Comparison of ENCODE assay signal across 14 cellular contexts in genomic region chrX:55007633-55008032, GRCh38. TPM values are rescaled to one million over a fixed set of nuclear protein-coding genes. Genes with fewer than 3 reads are reported as not detected.
DNase-seq lines count a peak whose midpoint lies in the region; ATAC-seq, FAIRE-seq and TF ChIP-seq lines count a peak whose summit lies in the region.
"Had no signal": no experiment of that assay in that cellular context is flagged by ENCODE, and none has a peak within 500 bp of the region (broad histone marks: within the 10 kb centered on the region; RNA-seq: fewer than 3 reads in every experiment).

No MANE protein-coding gene starts in this region.

- H3K36me3 ChIP-seq in K562 (ENCODE audit: control insufficient read depth, insufficient read depth, low read length), result peaks cover 48% of the 10 kb centered on the region
- peaks cover 12% of the 10 kb centered on the region for H3K36me3 ChIP-seq in right atrium auricular region
- H3K36me3 ChIP-seq in skeletal muscle tissue (ENCODE audit: control insufficient read depth in 3 of 3, insufficient read depth in 3 of 3, low read length in 3 of 3), result peaks cover 7 to 20% (median 10%) of the 10 kb centered on the region in 3 donors
- no peaks in the 10 kb centered on the region for H3K36me3 ChIP-seq in testis (ENCODE audit: low read depth, missing control alignments)

- ATAC-seq in K562, result peak; percentile 63
- no peak for ATAC-seq in stimulated activated memory B cell treated with anti-CD40 and anti-IgM and Interleukin-4, amounts not matched to agents 10 μg/mL and 1 μg/mL and 100 μg/mL, for 72 hours
- ATAC-seq in activated CD8-positive, alpha-beta T cell treated with anti-CD3 and anti-CD28 coated beads, Interleukin-2, amount 10 ng/mL, durations not matched to agents 7 days and 5 days, result no peak

- no peak overlapping the region for H2AFZ ChIP-seq in K562 (ENCODE audit: low read depth, low read length)

- intact Hi-C loops in K562 (cut with micrococcal nuclease), result loop anchor here (10.0 kb wide), 1 partner anchor 47 kb away; no protein-coding TSS in a partner anchor
- intact Hi-C loops in testis (cut with DNase I; ENCODE audit: low total_unique reads), result no loop called here

- H3K4me3 ChIP-seq in K562 (no peak overlapping the region), right atrium auricular region (no peak overlapping the region), skeletal muscle tissue (ENCODE audit: low read length in 3 of 3) (no peak overlapping the region), testis (no peak overlapping the region)

- no TSS peak for BruUV-seq in K562 (replicated peaks; lab: Mats Ljungman, UMichigan)

- no peaks in the 10 kb centered on the region for H3K27me3 Mint-ChIP-seq in stimulated activated memory B cell treated with anti-CD40 and anti-IgM and Interleukin-4, amounts not matched to agents 10 μg/mL and 1 μg/mL and 100 μg/mL, for 72 hours
- no peaks in the 10 kb centered on the region for H3K27me3 Mint-ChIP-seq in activated CD8-positive, alpha-beta T cell treated with anti-CD3 and anti-CD28 coated beads, Interleukin-2, amount 10 ng/mL, durations not matched to agents 7 days and 5 days (ENCODE audit: low read depth)

- H3K9me3 ChIP-seq in K562 (replicated peaks; ENCODE audit: control insufficient read depth, insufficient read depth, low read depth, low read length) (no peaks in the 10 kb centered on the region), right atrium auricular region (no peaks in the 10 kb centered on the region), skeletal muscle tissue (ENCODE audit: control insufficient read depth in 3 of 3, low read length in 3 of 3) (no peaks in the 10 kb centered on the region), testis (no peaks in the 10 kb centered on the region)

- H3K27ac ChIP-seq in K562 (ENCODE audit: extremely low read depth, low read depth, low read length) (no peak overlapping the region), right atrium auricular region (peak overlapping the region; percentile 43 to 69), skeletal muscle tissue (ENCODE audit: low read depth, low read length) (peak overlapping the region; percentile 84), testis (no peak overlapping the region)

- CTCF ChIA-PET in K562 (lab: Yijun Ruan, JAX; ENCODE audit: low intra/inter-chr PET ratio), result no interaction called here
- CTCF ChIA-PET in activated CD8-positive, alpha-beta T cell treated with anti-CD3 and anti-CD28 coated beads, Interleukin-2, amount 10 ng/mL, durations not matched to agents 7 days and 5 days (lab: Charles Lee), result no interaction called here

- no peak for FAIRE-seq in K562 (lab: Jason Lieb, UNC)
- FAIRE-seq in GM19239 (lab: Jason Lieb, UNC), result no peak
- FAIRE-seq: islet of Langerhans had no signal

- H3K79me2 ChIP-seq in K562 (ENCODE audit: control insufficient read depth, insufficient read depth, low read length), result peaks cover 3% of the 10 kb centered on the region; the same call in 1 of the 3 replicates

- in situ Hi-C loops in K562 (cut with MboI), result no loop called here

- POLR2A ChIA-PET in K562 (lab: Yijun Ruan, JAX), result no interaction called here
- POLR2A ChIA-PET in activated CD8-positive, alpha-beta T cell treated with anti-CD3 and anti-CD28 coated beads, Interleukin-2, amount 10 ng/mL, durations not matched to agents 7 days and 5 days (lab: Charles Lee), result no interaction called here

- peaks cover 5% of the 10 kb centered on the region for H3K4me1 Mint-ChIP-seq in stimulated activated memory B cell treated with anti-CD40 and anti-IgM and Interleukin-4, amounts not matched to agents 10 μg/mL and 1 μg/mL and 100 μg/mL, for 72 hours
- H3K4me1 Mint-ChIP-seq in activated CD8-positive, alpha-beta T cell treated with anti-CD3 and anti-CD28 coated beads, Interleukin-2, amount 10 ng/mL, durations not matched to agents 7 days and 5 days (ENCODE audit: low read depth), result peaks cover 28% of the 10 kb centered on the region

- H3K27ac Mint-ChIP-seq in stimulated activated memory B cell treated with anti-CD40 and anti-IgM and Interleukin-4, amounts not matched to agents 10 μg/mL and 1 μg/mL and 100 μg/mL, for 72 hours, result no peak overlapping the region
- no peak overlapping the region for H3K27ac Mint-ChIP-seq in activated CD8-positive, alpha-beta T cell treated with anti-CD3 and anti-CD28 coated beads, Interleukin-2, amount 10 ng/mL, durations not matched to agents 7 days and 5 days

- no peaks in the 10 kb centered on the region for H4K20me1 ChIP-seq in K562 (replicated peaks; ENCODE audit: control insufficient read depth, insufficient read depth, low read length)

- TF ChIP-seq EP300 in K562 (IDR thresholded peaks at IDR 0.05; ENCODE audit: low read length), result no peak

- DNase-seq in HCEC 1CT, result peak; percentile 62
- no peak for DNase-seq in K562 (ENCODE audit: extremely low read depth in 1 of 4, low spot score in 3 of 4)
- peak; percentile 64 for DNase-seq in right atrium auricular region (ENCODE audit: low spot score)
- DNase-seq in GM19239 (ENCODE audit: insufficient read length, low spot score), result no peak
- DNase-seq in testis, result no peak
- DNase-seq in activated CD8-positive, alpha-beta T cell treated with anti-CD3 and anti-CD28 coated beads, Interleukin-2, amount 10 ng/mL, durations not matched to agents 7 days and 5 days, result no peak
- DNase-seq: activated CD4-positive, alpha-beta T cell treated with anti-CD3 and anti-CD28 coated beads for 48 hours; GDM1; SHP77 treated with DMSO at 0.1 percent for 48 hours; stimulated activated CD4-positive, alpha-beta T cell treated with anti-CD3 and anti-CD28 coated beads, Interleukin-2, amount 100 ng/mL, for 24 hours had no signal

- H3K9me3 Mint-ChIP-seq in stimulated activated memory B cell treated with anti-CD40 and anti-IgM and Interleukin-4, amounts not matched to agents 10 μg/mL and 1 μg/mL and 100 μg/mL, for 72 hours, result no peaks in the 10 kb centered on the region
- no peaks in the 10 kb centered on the region for H3K9me3 Mint-ChIP-seq in activated CD8-positive, alpha-beta T cell treated with anti-CD3 and anti-CD28 coated beads, Interleukin-2, amount 10 ng/mL, durations not matched to agents 7 days and 5 days (ENCODE audit: insufficient read depth)

- no peaks in the 10 kb centered on the region for H3K9me1 ChIP-seq in K562 (ENCODE audit: control insufficient read depth, insufficient read depth, low read length)

- TF ChIP-seq POLR2A in K562 (conservative IDR thresholded peaks at IDR 0.05), result no peak
- TF ChIP-seq POLR2A in testis (IDR thresholded peaks at IDR 0.05), result no peak

- H3K36me3 Mint-ChIP-seq in stimulated activated memory B cell treated with anti-CD40 and anti-IgM and Interleukin-4, amounts not matched to agents 10 μg/mL and 1 μg/mL and 100 μg/mL, for 72 hours, result peaks cover 27% of the 10 kb centered on the region
- peaks cover 39% of the 10 kb centered on the region for H3K36me3 Mint-ChIP-seq in activated CD8-positive, alpha-beta T cell treated with anti-CD3 and anti-CD28 coated beads, Interleukin-2, amount 10 ng/mL, durations not matched to agents 7 days and 5 days (ENCODE audit: low read depth)

- no peak overlapping the region for H3K4me2 ChIP-seq in K562 (ENCODE audit: insufficient read depth, low read length)

- H3K4me1 ChIP-seq in K562 (replicated peaks in 1 of 2; ENCODE audit: control insufficient read depth in 2 of 2, insufficient read depth in 2 of 2, low read length in 2 of 2) (peaks cover 4 to 8% of the 10 kb centered on the region in 2 experiments; a peak in 4 of 5 replicates), right atrium auricular region (peaks cover 0 to 23% of the 10 kb centered on the region in 2 donors), skeletal muscle tissue (ENCODE audit: control insufficient read depth in 3 of 3, insufficient read depth in 3 of 3, low read length in 3 of 3) (peaks cover 10 to 22% (median 18%) of the 10 kb centered on the region in 3 donors), testis (no peaks in the 10 kb centered on the region)

- TF ChIP-seq CTCF in K562 (IDR thresholded peaks at IDR 0.05 in 2 of 3, conservative IDR thresholded peaks at IDR 0.05 in 1 of 3; ENCODE audit: insufficient read depth in 2 of 3, low read depth in 1 of 3, low read length in 3 of 3) (no peak), right atrium auricular region (IDR thresholded peaks at IDR 0.05) (no peak), testis (IDR thresholded peaks at IDR 0.05) (no peak)

- TF ChIP-seq RAD21 in K562 (CRISPR knock-in tag; conservative IDR thresholded peaks at IDR 0.05 in 1 of 2, IDR thresholded peaks at IDR 0.05 in 1 of 2), result no peak

- H3K27me3 ChIP-seq in K562 (ENCODE audit: control insufficient read depth in 2 of 2, insufficient read depth in 2 of 2, low read length in 2 of 2), result no peaks in the 10 kb centered on the region
- H3K27me3 ChIP-seq in right atrium auricular region, result no peaks in the 10 kb centered on the region
- H3K27me3 ChIP-seq in skeletal muscle tissue (ENCODE audit: control insufficient read depth in 3 of 3, insufficient read depth in 3 of 3, low read length in 3 of 3), result no peaks in the 10 kb centered on the region
- no peaks in the 10 kb centered on the region for H3K27me3 ChIP-seq in testis

- H3K4me3 Mint-ChIP-seq in stimulated activated memory B cell treated with anti-CD40 and anti-IgM and Interleukin-4, amounts not matched to agents 10 μg/mL and 1 μg/mL and 100 μg/mL, for 72 hours, result no peak overlapping the region
- H3K4me3 Mint-ChIP-seq in activated CD8-positive, alpha-beta T cell treated with anti-CD3 and anti-CD28 coated beads, Interleukin-2, amount 10 ng/mL, durations not matched to agents 7 days and 5 days, result no peak overlapping the region

- 50% methylated on average over 5 of the region's 5 CpGs for WGBS in K562 (ENCODE audit: insufficient coverage, low coverage, missing lambda C conversion rate)
- WGBS in testis, 2 donors, result 62 to 78% methylated on average over 5 of the region's 5 CpGs

- H3K9ac ChIP-seq in K562 (ENCODE audit: insufficient read depth in 1 of 2, low read depth in 2 of 2, low read length in 2 of 2) (no peak overlapping the region), skeletal muscle tissue (ENCODE audit: low read depth in 1 of 3, low read length in 3 of 3) (no peak overlapping the region)

RNA-seq across cellular contexts. Expression of gene APEX2, which starts 7.5 kb away (rescaled TPM):
- 7.7 and 17.0 TPM in 2 replicates for total RNA-seq in K562 (2011; cell fraction: chromatin; rRNA removed; ENCODE audit: low replicate concordance)
- total RNA-seq in K562 (2011; cell fraction: nucleolus; rRNA removed), result 14.5 TPM in 2 replicates
- 12.2 and 13.9 TPM in 2 replicates for total RNA-seq in K562 (2011; cell fraction: nucleoplasm; rRNA removed)
- 9.4 and 14.6 TPM in 2 replicates for total RNA-seq in K562 (2014; rRNA removed)
- total RNA-seq in K562 (2014; rRNA removed; fragmentation: Illumina TruSeq; extraction: Trizol), result 9.2 and 11.1 TPM in 2 replicates
- 13.0 and 13.3 TPM in 2 replicates for total RNA-seq in K562 (2015; rRNA removed; fragmentation: Illumina TruSeq; extraction: Trizol)
- 25.9 and 28.9 TPM in 2 replicates for total RNA-seq in K562 (2021)
- polyA plus RNA-seq in K562 (2011; rRNA removed), result 27.6 and 36.8 TPM in 2 replicates
- polyA plus RNA-seq in K562 (2011; cell fraction: cytosol; rRNA removed), result 45.1 and 53.9 TPM in 2 replicates
- polyA plus RNA-seq in K562 (2011; cell fraction: nucleus; rRNA removed), result 22.9 and 27.9 TPM in 2 replicates
- polyA plus RNA-seq in K562 (2012), result 21.1 and 25.1 TPM in 2 replicates
- polyA plus RNA-seq in K562 (2014; fragmentation: Illumina TruSeq; extraction: Trizol), result 27.4 and 28.9 TPM in 2 replicates
- polyA plus RNA-seq in K562 (2014; fragmentation: Nextera tagmentation; extraction: Ambion mirVana), result 10 to 100 TPM; 16.4 to 34.2 TPM
- 27.0 and 31.3 TPM in 2 replicates for polyA plus RNA-seq in K562 (2014; rRNA removed)
- 17.6 and 22.8 TPM in 2 replicates for polyA minus RNA-seq in K562 (2011; rRNA and poly(A)+ RNA removed)
- 18.5 and 19.0 TPM in 2 replicates for polyA minus RNA-seq in K562 (2011; cell fraction: cytosol; rRNA and poly(A)+ RNA removed)
- polyA minus RNA-seq in K562 (2011; cell fraction: nucleus; rRNA and poly(A)+ RNA removed), result 7.7 and 9.8 TPM in 2 replicates
- total RNA-seq in right atrium auricular region, result 1 to 10 TPM; 6.6 to 7.7 TPM
- total RNA-seq in skeletal muscle tissue, result 2.1 TPM
- total RNA-seq in testis, result 10 to 100 TPM; 13.1 to 16.6 TPM
- polyA plus RNA-seq in testis (ENCODE audit: insufficient read depth, low read depth, low replicate concordance), result 10.4 TPM
- 10 to 100 TPM; 26.9 to 28.0 TPM for total RNA-seq in activated CD8-positive, alpha-beta T cell treated with anti-CD3 and anti-CD28 coated beads, Interleukin-2, amount 10 ng/mL, durations not matched to agents 7 days and 5 days

RNA-seq across cellular contexts. Expression of gene PFKFB1, which starts 13.6 kb away (rescaled TPM):
- total RNA-seq in K562 (2011; cell fraction: chromatin; rRNA removed; ENCODE audit: low replicate concordance), result 0.32 and 0.35 TPM in 2 replicates
- total RNA-seq in K562 (2011; cell fraction: nucleolus; rRNA removed), result not detected in 2 replicates
- 0.29 TPM in 1 of 2 replicates, not detected in the other for total RNA-seq in K562 (2011; cell fraction: nucleoplasm; rRNA removed)
- total RNA-seq in K562 (2014; rRNA removed) (not detected in 2 replicates), K562 (2014; rRNA removed; fragmentation: Illumina TruSeq; extraction: Trizol) (0.15 TPM in 1 of 2 replicates, not detected in the other), K562 (2015; rRNA removed; fragmentation: Illumina TruSeq; extraction: Trizol) (0.11 and 0.18 TPM in 2 replicates), K562 (2021) (0.24 TPM in 1 of 2 replicates, not detected in the other), right atrium auricular region (not detected), skeletal muscle tissue (not detected), testis (1 to 10 TPM; 1.4 to 1.5 TPM)
- polyA plus RNA-seq in K562 (2011; rRNA removed) (0.18 and 0.22 TPM in 2 replicates), K562 (2014; fragmentation: Illumina TruSeq; extraction: Trizol) (0.09 and 0.15 TPM in 2 replicates), K562 (2014; fragmentation: Nextera tagmentation; extraction: Ambion mirVana) (under 1 TPM in 1 of 2 experiments, not detected in 1; 0.07 TPM), K562 (2014; rRNA removed) (0.08 TPM in 1 of 2 replicates, not detected in the other), testis (ENCODE audit: insufficient read depth, low read depth, low replicate concordance) (1.0 TPM)
- polyA plus RNA-seq in K562 (2011; cell fraction: cytosol; rRNA removed), result 0.04 and 0.12 TPM in 2 replicates
- 0.76 and 1.0 TPM in 2 replicates for polyA plus RNA-seq in K562 (2011; cell fraction: nucleus; rRNA removed)
- 0.17 and 0.25 TPM in 2 replicates for polyA plus RNA-seq in K562 (2012)
- polyA minus RNA-seq in K562 (2011; rRNA and poly(A)+ RNA removed), result 0.14 and 0.18 TPM in 2 replicates
- not detected in 2 replicates for polyA minus RNA-seq in K562 (2011; cell fraction: cytosol; rRNA and poly(A)+ RNA removed)
- polyA minus RNA-seq in K562 (2011; cell fraction: nucleus; rRNA and poly(A)+ RNA removed), result 0.22 TPM in 1 of 2 replicates, not detected in the other
- total RNA-seq in activated CD8-positive, alpha-beta T cell treated with anti-CD3 and anti-CD28 coated beads, Interleukin-2, amount 10 ng/mL, durations not matched to agents 7 days and 5 days, result under 1 TPM; 0.44 to 0.61 TPM
- polyA plus RNA-seq: aorta had no signal

RNA-seq across cellular contexts. Expression of gene ALAS2, which starts 23.1 kb away (rescaled TPM):
- 20.8 and 24.2 TPM in 2 replicates for total RNA-seq in K562 (2011; cell fraction: chromatin; rRNA removed; ENCODE audit: low replicate concordance)
- total RNA-seq in K562 (2011; cell fraction: nucleolus; rRNA removed), result 22.8 and 33.0 TPM in 2 replicates
- total RNA-seq in K562 (2011; cell fraction: nucleoplasm; rRNA removed), result 22.7 and 28.9 TPM in 2 replicates
- 30.2 and 37.7 TPM in 2 replicates for total RNA-seq in K562 (2014; rRNA removed)
- 25.1 and 27.0 TPM in 2 replicates for total RNA-seq in K562 (2014; rRNA removed; fragmentation: Illumina TruSeq; extraction: Trizol)
- total RNA-seq in K562 (2015; rRNA removed; fragmentation: Illumina TruSeq; extraction: Trizol), result 14.6 and 16.3 TPM in 2 replicates
- 27.2 and 31.3 TPM in 2 replicates for total RNA-seq in K562 (2021)
- polyA plus RNA-seq in K562 (2011; rRNA removed), result 75.3 and 88.1 TPM in 2 replicates
- 83.8 and 113 TPM in 2 replicates for polyA plus RNA-seq in K562 (2011; cell fraction: cytosol; rRNA removed)
- polyA plus RNA-seq in K562 (2011; cell fraction: nucleus; rRNA removed), result 110 and 135 TPM in 2 replicates
- polyA plus RNA-seq in K562 (2012), result 63.1 and 67.4 TPM in 2 replicates
- 41.9 and 48.2 TPM in 2 replicates for polyA plus RNA-seq in K562 (2014; fragmentation: Illumina TruSeq; extraction: Trizol)
- 100 to 1,000 TPM in 1 of 2 experiments, 10 to 100 TPM in 1; 43.5 to 101 TPM for polyA plus RNA-seq in K562 (2014; fragmentation: Nextera tagmentation; extraction: Ambion mirVana)
- 33.4 and 37.0 TPM in 2 replicates for polyA plus RNA-seq in K562 (2014; rRNA removed)
- 54.0 and 59.0 TPM in 2 replicates for polyA minus RNA-seq in K562 (2011; rRNA and poly(A)+ RNA removed)
- 21.8 and 34.0 TPM in 2 replicates for polyA minus RNA-seq in K562 (2011; cell fraction: cytosol; rRNA and poly(A)+ RNA removed)
- 15.2 and 25.0 TPM in 2 replicates for polyA minus RNA-seq in K562 (2011; cell fraction: nucleus; rRNA and poly(A)+ RNA removed)
- total RNA-seq in right atrium auricular region, result 1 to 10 TPM; 8.3 to 9.8 TPM
- 301 TPM for total RNA-seq in skeletal muscle tissue
- total RNA-seq in testis, result under 1 TPM; 0.16 to 0.19 TPM
- polyA plus RNA-seq in testis (ENCODE audit: insufficient read depth, low read depth, low replicate concordance), result 0.62 TPM
- total RNA-seq in activated CD8-positive, alpha-beta T cell treated with anti-CD3 and anti-CD28 coated beads, Interleukin-2, amount 10 ng/mL, durations not matched to agents 7 days and 5 days, result not detected
- polyA plus RNA-seq: aorta had no signal

Comparison
In these comparisons a context has a peak if more than half of its experiments do, and no peak if none do; other contexts are left out.
1. DNase-seq: peak in HCEC 1CT (single experiment) and right atrium auricular region (single experiment); none in K562 (0 of 4), GM19239 (single experiment), testis (single experiment) and activated CD8-positive, alpha-beta T cell treated with anti-CD3 and anti-CD28 coated beads, Interleukin-2, amount 10 ng/mL, durations not matched to agents 7 days and 5 days (single experiment).
2. H3K27ac ChIP-seq: peak in right atrium auricular region (2 of 2) and skeletal muscle tissue (single experiment); none in K562 (single experiment) and testis (0 of 2).